ENCODE assay signal across 17 cellular contexts in genomic region chr5:7802855-7803254, GRCh38. TPM values are rescaled to one million over a fixed set of nuclear protein-coding genes. Genes with fewer than 3 reads are reported as not detected.
A peak's percentile ranks its signal among the peaks of the same experiment; 100 is the strongest.
DNase-seq lines count a peak whose midpoint lies in the region; ATAC-seq, FAIRE-seq and TF ChIP-seq lines count a peak whose summit lies in the region.
"Had no signal": no experiment of that assay in that cellular context is flagged by ENCODE, and none has a peak within 500 bp of the region (broad histone marks: within the 10 kb centered on the region; RNA-seq: fewer than 3 reads in every experiment).

No MANE protein-coding gene starts in this region.

- no peaks in the 10 kb centered on the region for H3K36me3 Mint-ChIP-seq in CD14-positive monocyte
- H3K36me3 Mint-ChIP-seq in naive thymus-derived CD4-positive, alpha-beta T cell: no peaks in the 10 kb centered on the region
- no peaks in the 10 kb centered on the region for H3K36me3 Mint-ChIP-seq in CD4-positive, alpha-beta memory T cell
- H3K36me3 Mint-ChIP-seq: naive B cell had no signal

- TF ChIP-seq CTCF in CD14-positive monocyte (IDR thresholded peaks at IDR 0.05): no peak
- no peak for TF ChIP-seq CTCF in adrenal gland (IDR thresholded peaks at IDR 0.05)

- H3K36me3 ChIP-seq in adipocyte (ENCODE audit: control insufficient read depth, insufficient read depth, low read length, severe bottlenecking) (no peaks in the 10 kb centered on the region), adrenal gland (replicated peaks in 1 of 2) (no peaks in the 10 kb centered on the region)
- no peaks in the 10 kb centered on the region for H3K36me3 ChIP-seq in naive thymus-derived CD4-positive, alpha-beta T cell (ENCODE audit: control insufficient read depth in 2 of 3, insufficient read depth in 3 of 3, low read length in 3 of 3)
- no peaks in the 10 kb centered on the region for H3K36me3 ChIP-seq in CD4-positive, alpha-beta memory T cell (ENCODE audit: insufficient read depth, low read length)
- H3K36me3 ChIP-seq: lower lobe of right lung had no signal

- H3K27me3 ChIP-seq in adipocyte (replicated peaks; ENCODE audit: control insufficient read depth, insufficient read depth, low read length) (peaks cover 14% of the 10 kb centered on the region), adrenal gland (no peaks in the 10 kb centered on the region)
- no peaks in the 10 kb centered on the region for H3K27me3 ChIP-seq in naive thymus-derived CD4-positive, alpha-beta T cell (ENCODE audit: control insufficient read depth in 2 of 2, insufficient read depth in 2 of 2, low read length in 2 of 2)
- no peaks in the 10 kb centered on the region for H3K27me3 ChIP-seq in CD4-positive, alpha-beta memory T cell (ENCODE audit: insufficient read depth, low read length)

- no peak overlapping the region for H3K27ac ChIP-seq in naive thymus-derived CD4-positive, alpha-beta T cell (ENCODE audit: low read depth, low read length)
- H3K27ac ChIP-seq in CD4-positive, alpha-beta memory T cell (ENCODE audit: low read depth, low read length): no peak overlapping the region
- H3K27ac ChIP-seq in adrenal gland: no peak overlapping the region
- H3K27ac ChIP-seq: lower lobe of right lung had no signal

- POLR2A ChIA-PET in naive thymus-derived CD4-positive, alpha-beta T cell (lab: Charles Lee): no interaction called here
- POLR2A ChIA-PET in CD4-positive, alpha-beta memory T cell (lab: Charles Lee; ENCODE audit: partially characterized antibody): no interaction called here

- peak overlapping the region; percentile 42 for H3K9ac ChIP-seq in adipocyte (ENCODE audit: low read length)

- peak; percentile 80 for ATAC-seq in naive thymus-derived CD4-positive, alpha-beta T cell
- ATAC-seq: stimulated activated naive CD8-positive, alpha-beta T cell treated with anti-CD3 and anti-CD28 coated beads, Interleukin-15, amount 100 ng/mL, for 72 hours had no signal

- peaks cover 0 to 6% (median 3%) of the 10 kb centered on the region in 7 donors for H3K9me3 Mint-ChIP-seq in CD14-positive monocyte
- no peaks in the 10 kb centered on the region for H3K9me3 Mint-ChIP-seq in naive thymus-derived CD4-positive, alpha-beta T cell
- peaks cover 0 to 4% (median 0%) of the 10 kb centered on the region in 8 donors for H3K9me3 Mint-ChIP-seq in CD4-positive, alpha-beta memory T cell
- H3K9me3 Mint-ChIP-seq: T-helper 2 cell treated with Interferon-gamma antibody and Interleukin-4, amounts not matched to agents 5 μg/mL and 100 μg/mL, for 36 hours had no signal

- no peaks in the 10 kb centered on the region for H3K9me3 ChIP-seq in adipocyte (ENCODE audit: control insufficient read depth, low read length)
- no peaks in the 10 kb centered on the region for H3K9me3 ChIP-seq in naive thymus-derived CD4-positive, alpha-beta T cell (ENCODE audit: control insufficient read depth in 2 of 3, low read length in 3 of 3)
- no peaks in the 10 kb centered on the region for H3K9me3 ChIP-seq in CD4-positive, alpha-beta memory T cell (ENCODE audit: control insufficient read depth in 1 of 2, low read length in 2 of 2)
- no peaks in the 10 kb centered on the region for H3K9me3 ChIP-seq in adrenal gland (replicated peaks in 1 of 3)
- H3K9me3 ChIP-seq: lower lobe of right lung had no signal

- H3K4me3 Mint-ChIP-seq in CD14-positive monocyte: peak overlapping the region in 1 of 2 donors; percentile 39
- no peak overlapping the region for H3K4me3 Mint-ChIP-seq in naive thymus-derived CD4-positive, alpha-beta T cell
- no peak overlapping the region for H3K4me3 Mint-ChIP-seq in CD4-positive, alpha-beta memory T cell
- H3K4me3 Mint-ChIP-seq: brain; naive B cell; stimulated activated naive CD8-positive, alpha-beta T cell treated with anti-CD3 and anti-CD28 coated beads, Interleukin-15, amount 100 ng/mL, for 72 hours; T-helper 2 cell treated with Interferon-gamma antibody and Interleukin-4, amounts not matched to agents 5 μg/mL and 100 μg/mL, for 36 hours had no signal

- DNase-seq in CD14-positive monocyte (ENCODE audit: low spot score): peak; percentile 79
- peak; percentile 16 for DNase-seq in M059J (ENCODE audit: low read depth)
- peak; percentile 7 for DNase-seq in adipocyte (ENCODE audit: low read depth)
- no peak for DNase-seq in naive thymus-derived CD4-positive, alpha-beta T cell
- no peak for DNase-seq in CD4-positive, alpha-beta memory T cell
- no peak for DNase-seq in GM12891 (ENCODE audit: insufficient read length, low spot score)
- DNase-seq in adrenal gland: no peak
- no peak for DNase-seq in activated T-cell treated with anti-CD3 and anti-CD28 coated beads, Interleukin-2, amount 50 U/mL, for 1 hour
- DNase-seq: activated naive CD4-positive, alpha-beta T cell treated with Interleukin-2 at 50 U/mL for 16 hours; effector CD4-positive, alpha-beta T cell; lower lobe of right lung; naive B cell; NCI-H2029; stimulated activated naive CD8-positive, alpha-beta T cell treated with anti-CD3 and anti-CD28 coated beads, Interleukin-15, amount 100 ng/mL, for 72 hours had no signal

- H3K4me1 ChIP-seq in adipocyte (ENCODE audit: control insufficient read depth, insufficient read depth, low read length): peaks cover 21% of the 10 kb centered on the region
- H3K4me1 ChIP-seq in naive thymus-derived CD4-positive, alpha-beta T cell (ENCODE audit: control insufficient read depth in 2 of 2, insufficient read depth in 2 of 2, low read length in 2 of 2): no peaks in the 10 kb centered on the region
- no peaks in the 10 kb centered on the region for H3K4me1 ChIP-seq in CD4-positive, alpha-beta memory T cell (ENCODE audit: insufficient read depth, low read length)
- H3K4me1 ChIP-seq in adrenal gland (replicated peaks in 1 of 2): no peaks in the 10 kb centered on the region
- H3K4me1 ChIP-seq: lower lobe of right lung had no signal

- H3K4me1 Mint-ChIP-seq in CD14-positive monocyte: peaks cover 22% of the 10 kb centered on the region
- H3K4me1 Mint-ChIP-seq in naive thymus-derived CD4-positive, alpha-beta T cell: no peaks in the 10 kb centered on the region
- H3K4me1 Mint-ChIP-seq in CD4-positive, alpha-beta memory T cell: no peaks in the 10 kb centered on the region
- H3K4me1 Mint-ChIP-seq: brain; naive B cell; stimulated activated naive CD8-positive, alpha-beta T cell treated with anti-CD3 and anti-CD28 coated beads, Interleukin-15, amount 100 ng/mL, for 72 hours had no signal

- FAIRE-seq in GM12891 (lab: Jason Lieb, UNC): no peak
- FAIRE-seq: GM19239 had no signal

- intact Hi-C loops in CD14-positive monocyte (cut with micrococcal nuclease) (no loop called here), adrenal gland (cut with DNase I) (no loop called here)
- intact Hi-C loops in naive thymus-derived CD4-positive, alpha-beta T cell (cut with micrococcal nuclease): no loop called here
- intact Hi-C loops in CD4-positive, alpha-beta memory T cell (cut with micrococcal nuclease): no loop called here

- peak overlapping the region; percentile 54 for H3K4me3 ChIP-seq in adipocyte (ENCODE audit: low read length)
- no peak overlapping the region for H3K4me3 ChIP-seq in naive thymus-derived CD4-positive, alpha-beta T cell (ENCODE audit: low read length)
- H3K4me3 ChIP-seq in CD4-positive, alpha-beta memory T cell (ENCODE audit: low read length in 2 of 2): no peak overlapping the region
- no peak overlapping the region for H3K4me3 ChIP-seq in adrenal gland
- H3K4me3 ChIP-seq: lower lobe of right lung had no signal

- H3K27ac Mint-ChIP-seq in CD14-positive monocyte: peak overlapping the region; percentile 73 to 97 (median 90)
- H3K27ac Mint-ChIP-seq in naive thymus-derived CD4-positive, alpha-beta T cell: no peak overlapping the region
- no peak overlapping the region for H3K27ac Mint-ChIP-seq in CD4-positive, alpha-beta memory T cell
- H3K27ac Mint-ChIP-seq: naive B cell; stimulated activated naive CD8-positive, alpha-beta T cell treated with anti-CD3 and anti-CD28 coated beads, Interleukin-15, amount 100 ng/mL, for 72 hours; T-helper 2 cell treated with Interferon-gamma antibody and Interleukin-4, amounts not matched to agents 5 μg/mL and 100 μg/mL, for 36 hours had no signal

- peaks cover 0 to 8% (median 2%) of the 10 kb centered on the region in 3 donors for H3K27me3 Mint-ChIP-seq in CD14-positive monocyte (ENCODE audit: low read depth in 3 of 3)
- peaks cover 0 to 22% (median 16%) of the 10 kb centered on the region in 5 donors for H3K27me3 Mint-ChIP-seq in naive thymus-derived CD4-positive, alpha-beta T cell
- H3K27me3 Mint-ChIP-seq in CD4-positive, alpha-beta memory T cell: peaks cover 5 to 6% of the 10 kb centered on the region in 2 donors

- CTCF ChIA-PET in naive thymus-derived CD4-positive, alpha-beta T cell (lab: Charles Lee): no interaction called here
- CTCF ChIA-PET in CD4-positive, alpha-beta memory T cell (lab: Charles Lee; ENCODE audit: partially characterized antibody): interaction anchor here (1.3 kb wide), 1 partner anchor 14 kb away, joined by 3 read pairs; no protein-coding TSS in a partner anchor

- WGBS in adrenal gland, 4 donors: 66 to 80% (median 70%) methylated on average over 6 of the region's 6 CpGs

- TF ChIP-seq POLR2A in GM12891 (IDR thresholded peaks at IDR 0.05; ENCODE audit: low read depth, low read length) (no peak), adrenal gland (IDR thresholded peaks at IDR 0.05) (no peak)

TF ChIP-seq in GM12891, 5 proteins besides CTCF, POLR2A, EP300 and RAD21:
- TF ChIP-seq TAF1 (IDR thresholded peaks at IDR 0.05; ENCODE audit: low read depth, low read length) (no peak), POU2F2 (IDR thresholded peaks at IDR 0.05; ENCODE audit: low read depth, low read length) (no peak), POLR2AphosphoS5 (IDR thresholded peaks at IDR 0.05; ENCODE audit: low read depth, low read length) (no peak), PAX5 (IDR thresholded peaks at IDR 0.05; ENCODE audit: insufficient read depth, low read length, severe bottlenecking) (no peak), SPI1 (IDR thresholded peaks at IDR 0.05; ENCODE audit: low read depth, low read length) (no peak)

RNA-seq across cellular contexts. Expression of gene CFAP90, which starts 48.1 kb away (rescaled TPM):
- not detected for polyA plus RNA-seq in CD14-positive monocyte
- 0.44 TPM in 1 of 2 replicates, not detected in the other for total RNA-seq in M059J (2014; rRNA removed; shearing (Covaris generic))
- not detected for total RNA-seq in naive thymus-derived CD4-positive, alpha-beta T cell
- under 1 TPM in 1 of 2 donors, not detected in 1; 0.07 TPM for polyA plus RNA-seq in naive thymus-derived CD4-positive, alpha-beta T cell
- total RNA-seq in CD4-positive, alpha-beta memory T cell: not detected
- polyA plus RNA-seq in CD4-positive, alpha-beta memory T cell: not detected
- not detected for polyA plus RNA-seq in GM12891 (2012; ENCODE audit: low read depth, missing spikeins)
- total RNA-seq in adrenal gland: under 1 TPM in 5 of 8 donors, not detected in 3; 0.14 to 0.40 (median 0.38) TPM
- polyA plus RNA-seq in adrenal gland: 1 to 10 TPM in 2 of 3 donors, under 1 TPM in 1; 0.57 to 1.3 (median 1.1) TPM

Comparison
In these comparisons a context has a peak if more than half of its experiments do, and no peak if none do; other contexts are left out.
1. DNase-seq: peak in CD14-positive monocyte (single experiment), M059J (single experiment) and adipocyte (single experiment); none in naive thymus-derived CD4-positive, alpha-beta T cell (0 of 9), CD4-positive, alpha-beta memory T cell (0 of 5), GM12891 (single experiment), adrenal gland (0 of 7) and activated T-cell treated with anti-CD3 and anti-CD28 coated beads, Interleukin-2, amount 50 U/mL, for 1 hour (single experiment).
2. H3K27ac Mint-ChIP-seq: peak in CD14-positive monocyte (7 of 7); none in naive thymus-derived CD4-positive, alpha-beta T cell (0 of 9) and CD4-positive, alpha-beta memory T cell (0 of 7).